In genomic region chr15:31215490-31216209, GRCh38 we compare ENCODE assay signal across 8 cellular contexts.
DNase-seq lines count a peak whose midpoint lies in the region; ATAC-seq lines count a peak whose summit lies in the region.

No MANE protein-coding gene starts in this region.

- peak; percentile 40 for DNase-seq in DMS53 treated with DMSO at 0.1 percent for 48 hours (lab: John Stamatoyannopoulos, UW; ENCODE audit: unreplicated experiment)
- DNase-seq in HuH-7 (ENCODE audit: low spot score), result peak; percentile 84
- peak; percentile 56 to 69 for DNase-seq in SHP77 (lab: John Stamatoyannopoulos, UW)
- DNase-seq in activated gamma-delta T cell treated with Interleukin-2 at 50 U/mL for 16 hours, result peak; percentile 82
- DNase-seq in foreskin melanocyte, result peak; percentile 35
- peak in 48 of 56 donors; percentile 27 to 83 (median 62) for DNase-seq in nucleus accumbens (lab: John Stamatoyannopoulos, UW)
- peak; percentile 56 for DNase-seq in superior temporal gyrus (ENCODE audit: extremely low spot score)

- peak; percentile 60 for ATAC-seq in GM21447 (IDR thresholded peaks at IDR 0.05; ENCODE audit: unreplicated experiment)

Comparison
In these comparisons a context has a peak if more than half of its experiments do, and no peak if none do; other contexts are left out.
1. Peak in every context shown above with its lines: DNase-seq and ATAC-seq.